ENCODE assay signal across 8 cellular contexts in genomic region chr5:125198270-125198974, GRCh38.
A peak's percentile ranks its signal among the peaks of the same experiment; 100 is the strongest.
DNase-seq lines count a peak whose midpoint lies in the region; ATAC-seq, FAIRE-seq and TF ChIP-seq lines count a peak whose summit lies in the region.

No MANE protein-coding gene starts in this region.

- H3K9me3 ChIP-seq in OCI-LY7 (ENCODE audit: low read length) (no peaks in the 10 kb centered on the region), pancreas (no peaks in the 10 kb centered on the region)

- CTCF ChIA-PET in HEK293T (lab: Yijun Ruan, JAX) (interaction anchor here (0.6 kb wide), 2 partner anchors 79 to 552 kb away, joined by 3 to 4 read pairs; no protein-coding TSS in a partner anchor), OCI-LY7 (lab: Charles Lee; ENCODE audit: unreplicated experiment) (no interaction called here)

- TF ChIP-seq CTCF in OCI-LY7 (conservative IDR thresholded peaks at IDR 0.05; ENCODE audit: low read length) = no peak
- TF ChIP-seq CTCF in fibroblast of the aortic adventitia (IDR thresholded peaks at IDR 0.05; ENCODE audit: insufficient read depth, low read length) = no peak
- no peak for TF ChIP-seq CTCF in pancreas (IDR thresholded peaks at IDR 0.05)

- peak overlapping the region; percentile 40 for H3K4me2 ChIP-seq in OCI-LY7 (ENCODE audit: low read length)

- no peaks in the 10 kb centered on the region for H3K27me3 ChIP-seq in pancreas

- DNase-seq in HEK293T (ENCODE audit: extremely low spot score) (peak; percentile 66), OCI-LY7 (ENCODE audit: low spot score) (peak; percentile 47), fibroblast of the aortic adventitia (ENCODE audit: low read depth) (peak; percentile 93), pancreas (peak; percentile 31 to 74 (median 60))

- no peak overlapping the region for H3K4me3 Mint-ChIP-seq in stimulated activated memory B cell treated with anti-CD40 and anti-IgM and Interleukin-4, amounts not matched to agents 10 μg/mL and 1 μg/mL and 100 μg/mL, for 72 hours

- BruUV-seq in OCI-LY7 (replicated peaks; lab: Mats Ljungman, UMichigan) = no TSS peak

- H3K4me1 Mint-ChIP-seq in stimulated activated memory B cell treated with anti-CD40 and anti-IgM and Interleukin-4, amounts not matched to agents 10 μg/mL and 1 μg/mL and 100 μg/mL, for 72 hours = peaks cover 11% of the 10 kb centered on the region

- WGBS in pancreas, 2 donors = 31 to 42% methylated on average over 3 of the region's 3 CpGs

- intact Hi-C loops in OCI-LY7 (cut with micrococcal nuclease; ENCODE audit: unreplicated experiment) (no loop called here), pancreas (cut with DNase I) (no loop called here)

- H3K36me3 ChIP-seq in OCI-LY7 (ENCODE audit: insufficient read depth, low read length) (no peaks in the 10 kb centered on the region), pancreas (no peaks in the 10 kb centered on the region)

- peak in 3 of 4 donors; percentile 70 to 74 (median 73) for ATAC-seq in pancreas
- ATAC-seq in stimulated activated memory B cell treated with anti-CD40 and anti-IgM and Interleukin-4, amounts not matched to agents 10 μg/mL and 1 μg/mL and 100 μg/mL, for 72 hours = no peak
- no peak for ATAC-seq in HG03571 (IDR thresholded peaks at IDR 0.05; ENCODE audit: unreplicated experiment)
- no peak for ATAC-seq in GM18907 (IDR thresholded peaks at IDR 0.05; ENCODE audit: unreplicated experiment)
- ATAC-seq in GM21447 (IDR thresholded peaks at IDR 0.05; ENCODE audit: unreplicated experiment) = no peak

- H3K4me3 ChIP-seq in OCI-LY7 (ENCODE audit: low read depth, low read length, poor library complexity, severe bottlenecking) (no peak overlapping the region), fibroblast of the aortic adventitia (ENCODE audit: low read depth, low read length) (no peak overlapping the region), pancreas (no peak overlapping the region)

- H3K36me3 Mint-ChIP-seq in stimulated activated memory B cell treated with anti-CD40 and anti-IgM and Interleukin-4, amounts not matched to agents 10 μg/mL and 1 μg/mL and 100 μg/mL, for 72 hours = no peaks in the 10 kb centered on the region

- H2AFZ ChIP-seq in OCI-LY7 (ENCODE audit: low read length) = peak overlapping the region; percentile 51; the same call in 1 of the 2 replicates

- H3K27ac ChIP-seq in OCI-LY7 (ENCODE audit: low read depth, low read length, poor library complexity, severe bottlenecking) (no peak overlapping the region), pancreas (no peak overlapping the region)

- no peaks in the 10 kb centered on the region for H4K20me1 ChIP-seq in OCI-LY7 (ENCODE audit: insufficient read depth, low read length)

- no peak for FAIRE-seq in pancreas (lab: Jason Lieb, UNC)

- no peaks in the 10 kb centered on the region for H3K79me2 ChIP-seq in OCI-LY7 (ENCODE audit: insufficient read depth, low read depth, low read length)

- H3K27me3 Mint-ChIP-seq in stimulated activated memory B cell treated with anti-CD40 and anti-IgM and Interleukin-4, amounts not matched to agents 10 μg/mL and 1 μg/mL and 100 μg/mL, for 72 hours = no peaks in the 10 kb centered on the region

- H3K9me2 ChIP-seq in OCI-LY7 (ENCODE audit: insufficient read depth, low read length) = no peaks in the 10 kb centered on the region

- no peak overlapping the region for H3K27ac Mint-ChIP-seq in stimulated activated memory B cell treated with anti-CD40 and anti-IgM and Interleukin-4, amounts not matched to agents 10 μg/mL and 1 μg/mL and 100 μg/mL, for 72 hours

- no peaks in the 10 kb centered on the region for H3K9me3 Mint-ChIP-seq in stimulated activated memory B cell treated with anti-CD40 and anti-IgM and Interleukin-4, amounts not matched to agents 10 μg/mL and 1 μg/mL and 100 μg/mL, for 72 hours

- H3K4me1 ChIP-seq in OCI-LY7 (ENCODE audit: insufficient read depth, low read length, poor library complexity, severe bottlenecking) = peaks cover 41% of the 10 kb centered on the region
- H3K4me1 ChIP-seq in pancreas = no peaks in the 10 kb centered on the region

- POLR2A ChIA-PET in HEK293T (lab: Yijun Ruan, JAX) (interaction anchor here (0.6 to 1.0 kb wide), 2 partner anchors 208 to 450 kb away, joined by 3 read pairs; no protein-coding TSS in a partner anchor), OCI-LY7 (lab: Charles Lee) (interaction anchor here (0.5 to 1.9 kb wide), 9 partner anchors 7 to 482 kb away, joined by 3 to 10 read pairs (median 3); no protein-coding TSS in a partner anchor)

TF ChIP-seq in HEK293T, 16 proteins besides CTCF, POLR2A, EP300 and RAD21:
- no peak for TF ChIP-seq BHLHE40 (IDR thresholded peaks at IDR 0.05; ENCODE audit: borderline replicate concordance)
- peak; percentile 72 for TF ChIP-seq CTBP1 (IDR thresholded peaks at IDR 0.05; ENCODE audit: borderline replicate concordance)
- TF ChIP-seq L3MBTL2 (conservative IDR thresholded peaks at IDR 0.05) = no peak
- TF ChIP-seq, protein P1, sequence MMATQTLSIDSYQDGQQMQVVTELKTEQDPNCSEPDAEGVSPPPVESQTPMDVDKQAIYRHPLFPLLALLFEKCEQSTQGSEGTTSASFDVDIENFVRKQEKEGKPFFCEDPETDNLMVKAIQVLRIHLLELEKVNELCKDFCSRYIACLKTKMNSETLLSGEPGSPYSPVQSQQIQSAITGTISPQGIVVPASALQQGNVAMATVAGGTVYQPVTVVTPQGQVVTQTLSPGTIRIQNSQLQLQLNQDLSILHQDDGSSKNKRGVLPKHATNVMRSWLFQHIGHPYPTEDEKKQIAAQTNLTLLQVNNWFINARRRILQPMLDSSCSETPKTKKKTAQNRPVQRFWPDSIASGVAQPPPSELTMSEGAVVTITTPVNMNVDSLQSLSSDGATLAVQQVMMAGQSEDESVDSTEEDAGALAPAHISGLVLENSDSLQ (IDR thresholded peaks at IDR 0.05) = no peak

Comparison
In these comparisons a context has a peak if more than half of its experiments do, and no peak if none do; other contexts are left out.
1. ATAC-seq: peak in pancreas (3 of 4); none in stimulated activated memory B cell treated with anti-CD40 and anti-IgM and Interleukin-4, amounts not matched to agents 10 μg/mL and 1 μg/mL and 100 μg/mL, for 72 hours (single experiment), HG03571 (single experiment), GM18907 (single experiment) and GM21447 (single experiment).
2. Peak in every context shown above with its lines, with median percentiles within 50 percentile points of each other: DNase-seq.